28 cellular contexts compared by ENCODE assay signal in the genomic region with DNA sequence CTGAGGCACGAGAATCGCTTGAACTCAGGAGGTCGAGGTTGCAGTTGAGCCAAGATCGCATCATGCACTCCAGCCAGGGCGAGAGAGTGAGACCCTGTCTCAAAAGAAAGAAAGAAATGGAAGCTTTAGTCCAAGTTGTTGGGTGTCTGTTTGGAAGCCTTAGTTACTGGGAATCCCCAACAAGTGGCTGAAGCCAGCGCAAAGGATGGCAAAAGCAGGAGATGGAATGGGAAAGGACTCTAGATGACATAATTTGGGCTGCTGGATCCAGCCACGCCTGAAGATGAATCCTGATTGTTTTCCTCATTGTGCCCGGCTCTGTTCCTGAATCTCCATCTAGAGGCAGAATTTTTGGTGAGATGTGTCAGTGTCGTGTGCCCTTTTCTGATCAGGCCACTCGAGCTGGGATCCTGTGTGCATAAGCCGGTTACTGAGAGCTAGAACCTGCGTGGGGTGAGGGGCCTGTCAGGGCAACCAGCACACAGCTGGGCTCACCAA. TPM values are rescaled to one million over a fixed set of nuclear protein-coding genes. Genes with fewer than 3 reads are reported as not detected.
DNase-seq lines count a peak whose midpoint lies in the region; ATAC-seq and TF ChIP-seq lines count a peak whose summit lies in the region.
"Had no signal": no experiment of that assay in that cellular context is flagged by ENCODE, and none has a peak within 500 bp of the region (broad histone marks: within the 10 kb centered on the region; RNA-seq: fewer than 3 reads in every experiment).

No MANE protein-coding gene starts in this region.

- H3K9me3 Mint-ChIP-seq in dendritic cell treated with granulocyte-macrophage colony-stimulating factor and Interleukin-4, amounts not matched to agents 40 ng/mL and 50 ng/mL, for 4 days, result peaks cover 7% of the 10 kb centered on the region
- H3K9me3 Mint-ChIP-seq in neural progenitor cell, result peaks cover 6% of the 10 kb centered on the region

- H3K27me3 ChIP-seq in neural progenitor cell, result no peaks in the 10 kb centered on the region
- H3K27me3 ChIP-seq in subcutaneous abdominal adipose tissue (ENCODE audit: control insufficient read depth in 5 of 5, insufficient read depth in 4 of 5, low read length in 5 of 5), result no peaks in the 10 kb centered on the region
- H3K27me3 ChIP-seq: BE2C; BLaER1 treated with 17β-estradiol and CSF1 and Interleukin-3, amounts not matched to agents 10 nM and 100 nM had no signal

- H3K4me3 Mint-ChIP-seq in dendritic cell treated with granulocyte-macrophage colony-stimulating factor and Interleukin-4, amounts not matched to agents 40 ng/mL and 50 ng/mL, for 4 days, result no peak overlapping the region
- H3K4me3 Mint-ChIP-seq in neural progenitor cell, result peak overlapping the region; percentile 55
- H3K4me3 Mint-ChIP-seq: CD14-positive monocyte; CD4-positive, alpha-beta T cell; CD8-positive, alpha-beta memory T cell; GM23338; H9; HFFc6 had no signal

- H3K36me3 ChIP-seq in neural progenitor cell (no peaks in the 10 kb centered on the region), subcutaneous abdominal adipose tissue (ENCODE audit: control insufficient read depth in 5 of 5, insufficient read depth in 5 of 5, low read length in 5 of 5) (no peaks in the 10 kb centered on the region)
- H3K36me3 ChIP-seq: BE2C; BLaER1 treated with 17β-estradiol and CSF1 and Interleukin-3, amounts not matched to agents 10 nM and 100 nM had no signal

- peak overlapping the region; percentile 63 for H3K4me2 ChIP-seq in neural progenitor cell
- H3K4me2 ChIP-seq: A549, GM23338 had no signal

- H3K4me1 ChIP-seq in neural progenitor cell (peaks cover 23% of the 10 kb centered on the region), subcutaneous abdominal adipose tissue (ENCODE audit: control insufficient read depth in 5 of 5, insufficient read depth in 5 of 5, low read length in 5 of 5) (peaks cover 7 to 73% (median 65%) of the 10 kb centered on the region in 5 donors)
- H3K4me1 ChIP-seq: BE2C had no signal

- H3K4me3 ChIP-seq in neural progenitor cell (no peak overlapping the region), subcutaneous abdominal adipose tissue (ENCODE audit: low read depth in 1 of 5, low read length in 5 of 5) (no peak overlapping the region)
- H3K4me3 ChIP-seq: A549; BLaER1 treated with 17β-estradiol and CSF1 and Interleukin-3, amounts not matched to agents 10 nM and 100 nM; GM23338 had no signal

- H3K27ac ChIP-seq in neural progenitor cell (no peak overlapping the region), subcutaneous abdominal adipose tissue (ENCODE audit: low read depth, low read length) (peak overlapping the region; percentile 61)
- H3K27ac ChIP-seq: A549 had no signal

- no peaks in the 10 kb centered on the region for H3K27me3 Mint-ChIP-seq in dendritic cell treated with granulocyte-macrophage colony-stimulating factor and Interleukin-4, amounts not matched to agents 40 ng/mL and 50 ng/mL, for 4 days
- H3K27me3 Mint-ChIP-seq in neural progenitor cell (ENCODE audit: insufficient read depth, low read depth), result peaks cover 16% of the 10 kb centered on the region

- no peaks in the 10 kb centered on the region for H4K20me1 ChIP-seq in neural progenitor cell (ENCODE audit: low read depth)
- H4K20me1 ChIP-seq: BLaER1 treated with 17β-estradiol and CSF1 and Interleukin-3, amounts not matched to agents 10 nM and 100 nM had no signal

- peaks cover 15% of the 10 kb centered on the region for H3F3A ChIP-seq in neural progenitor cell (ENCODE audit: low read depth)

- ATAC-seq in left cardiac atrium (no peak), Right ventricle myocardium superior (ENCODE audit: poor library complexity) (no peak), HG02798 (IDR thresholded peaks at IDR 0.05; ENCODE audit: poor library complexity, unreplicated experiment) (no peak)
- ATAC-seq: A549, HCT116 had no signal

- H3K4me1 Mint-ChIP-seq in dendritic cell treated with granulocyte-macrophage colony-stimulating factor and Interleukin-4, amounts not matched to agents 40 ng/mL and 50 ng/mL, for 4 days (ENCODE audit: low read depth), result peaks cover 93% of the 10 kb centered on the region
- peaks cover 27% of the 10 kb centered on the region for H3K4me1 Mint-ChIP-seq in neural progenitor cell

- no peaks in the 10 kb centered on the region for H3K9me3 ChIP-seq in neural progenitor cell (ENCODE audit: low read depth)
- H3K9me3 ChIP-seq in subcutaneous abdominal adipose tissue (ENCODE audit: control insufficient read depth in 5 of 5, low read length in 5 of 5), result peaks cover 3 to 16% (median 13%) of the 10 kb centered on the region in 5 donors
- H3K9me3 ChIP-seq: BE2C had no signal

- H3K36me3 Mint-ChIP-seq in dendritic cell treated with granulocyte-macrophage colony-stimulating factor and Interleukin-4, amounts not matched to agents 40 ng/mL and 50 ng/mL, for 4 days (ENCODE audit: low read depth), result no peaks in the 10 kb centered on the region
- H3K36me3 Mint-ChIP-seq in neural progenitor cell, result no peaks in the 10 kb centered on the region

- no peak overlapping the region for H3K9ac ChIP-seq in neural progenitor cell
- H3K9ac ChIP-seq in subcutaneous abdominal adipose tissue (ENCODE audit: low read length in 5 of 5), result no peak overlapping the region
- H3K9ac ChIP-seq: BLaER1 treated with 17β-estradiol and CSF1 and Interleukin-3, amounts not matched to agents 10 nM and 100 nM had no signal

- intact Hi-C loops in left cardiac atrium (cut with DNase I), result no loop called here
- intact Hi-C loops in Right ventricle myocardium superior (cut with DNase I), result no loop called here
- intact Hi-C loops in dendritic cell treated with granulocyte-macrophage colony-stimulating factor and Interleukin-4, amounts not matched to agents 40 ng/mL and 50 ng/mL, for 4 days (cut with micrococcal nuclease), result no loop called here

- H2AFZ ChIP-seq in neural progenitor cell (replicated peaks), result no peak overlapping the region
- H2AFZ ChIP-seq: GM23338 had no signal

- DNase-seq in left cardiac atrium (peak; percentile 9), Right ventricle myocardium superior (no peak), neural progenitor cell (ENCODE audit: low spot score) (no peak), nucleus accumbens (lab: John Stamatoyannopoulos, UW) (no peak), dedifferentiated amniotic fluid mesenchymal stem cell (ENCODE audit: extremely low spot score) (no peak)
- DNase-seq: 8988T; ACHN; AML-193; BE2C; Calu3; CD4-positive, alpha-beta T cell; CD8-positive, alpha-beta memory T cell; DMS53; DMS79 treated with DMSO at 0.1 percent for 48 hours; GF-D8; H9; HFFc6 had no signal

- H3K79me2 ChIP-seq in neural progenitor cell (ENCODE audit: low read depth), result no peaks in the 10 kb centered on the region

- no peak for TF ChIP-seq CTCF in neural progenitor cell (IDR thresholded peaks at IDR 0.05)

- peak overlapping the region; percentile 62 for H3K27ac Mint-ChIP-seq in dendritic cell treated with granulocyte-macrophage colony-stimulating factor and Interleukin-4, amounts not matched to agents 40 ng/mL and 50 ng/mL, for 4 days
- H3K27ac Mint-ChIP-seq in neural progenitor cell, result peak overlapping the region; percentile 6
- H3K27ac Mint-ChIP-seq: CD4-positive, alpha-beta T cell; GM23338; H9; HFFc6 had no signal

RNA-seq across cellular contexts. Expression of gene CEBPA, which starts 18.1 kb away (rescaled TPM):
- total RNA-seq in left cardiac atrium (10 to 100 TPM; 21.0 to 41.8 TPM), Right ventricle myocardium superior (3.4 TPM), neural progenitor cell (ENCODE audit: low replicate concordance) (0.71 and 2.9 TPM in 2 replicates)

RNA-seq across cellular contexts. Expression of gene SLC7A10, which starts 58.5 kb away (rescaled TPM):
- 1 to 10 TPM in 1 of 2 donors, under 1 TPM in 1; 0.58 to 4.0 TPM for total RNA-seq in left cardiac atrium
- total RNA-seq in Right ventricle myocardium superior, result 0.13 TPM
- total RNA-seq in neural progenitor cell (ENCODE audit: low replicate concordance), result 0.79 and 0.81 TPM in 2 replicates
- total RNA-seq: Calu3; CD4-positive, alpha-beta T cell; CD8-positive, alpha-beta memory T cell; Daoy; G401; H4; HFFc6 had no signal
